11 cellular contexts compared by ENCODE assay signal in the genomic region with DNA sequence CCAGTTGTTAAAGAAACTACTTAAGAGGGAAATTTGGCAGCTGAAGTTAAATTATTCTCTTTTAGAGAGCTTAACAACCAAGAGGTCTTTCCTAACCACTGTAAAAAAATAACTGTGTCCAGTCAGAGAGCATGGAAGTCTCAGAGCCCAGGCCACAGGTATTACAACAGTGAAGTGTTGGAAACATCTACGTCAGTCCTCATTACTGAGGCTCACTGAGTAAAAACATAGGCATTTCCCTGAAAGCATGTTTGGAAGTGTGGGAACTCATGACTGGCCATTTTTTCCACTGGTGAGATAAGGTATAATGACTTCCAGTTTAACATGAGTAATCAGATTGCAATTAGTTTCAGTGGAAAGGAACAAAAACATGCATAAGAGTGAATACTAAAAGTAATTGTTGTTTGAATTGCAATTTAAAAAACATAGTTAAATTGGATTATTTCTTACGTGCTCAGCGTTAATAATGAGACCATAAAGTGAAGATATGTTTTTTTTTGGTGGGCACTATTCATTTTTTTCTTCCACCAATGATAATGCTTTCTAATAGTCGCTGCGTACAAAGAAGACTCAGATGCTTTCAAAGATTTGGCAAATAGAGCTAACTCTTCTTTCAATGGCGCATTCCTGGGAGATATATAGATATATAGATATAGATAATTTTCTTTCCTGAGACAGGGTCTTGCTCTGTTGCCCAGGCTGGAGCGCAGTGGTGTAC.
A peak's percentile ranks its signal among the peaks of the same experiment; 100 is the strongest.
DNase-seq lines count a peak whose midpoint lies in the region; FAIRE-seq and TF ChIP-seq lines count a peak whose summit lies in the region.
"Had no signal": no experiment of that assay in that cellular context is flagged by ENCODE, and none has a peak within 500 bp of the region (broad histone marks: within the 10 kb centered on the region; RNA-seq: fewer than 3 reads in every experiment).

No MANE protein-coding gene starts in this region.

- peaks cover 1% of the 10 kb centered on the region; the same call in 1 of the 2 replicates for H3K36me3 ChIP-seq in BJ (ENCODE audit: control insufficient read depth, insufficient read depth, low read length)
- H3K36me3 ChIP-seq in osteoblast (ENCODE audit: insufficient read depth, low read length), result peaks cover 37% of the 10 kb centered on the region
- H3K36me3 ChIP-seq in endodermal cell (ENCODE audit: control insufficient read depth, insufficient read depth, low read length), result no peaks in the 10 kb centered on the region

- H3K79me2 ChIP-seq in osteoblast (ENCODE audit: insufficient read depth, low read length), result no peaks in the 10 kb centered on the region

- no peak overlapping the region for H3K9ac ChIP-seq in endodermal cell (ENCODE audit: extremely low read depth, low read length, poor library complexity, severe bottlenecking)

- POLR2A ChIA-PET in BJ (lab: Charles Lee), result interaction anchor here (0.5 to 0.8 kb wide), 3 partner anchors 20 to 130 kb away, joined by 3 to 5 read pairs (median 3); no protein-coding TSS in a partner anchor

- no peaks in the 10 kb centered on the region for H3K9me3 ChIP-seq in osteoblast (ENCODE audit: low read depth, low read length)
- no peaks in the 10 kb centered on the region for H3K9me3 ChIP-seq in endodermal cell (ENCODE audit: control insufficient read depth, low read length)

- no peaks in the 10 kb centered on the region for H3K36me3 Mint-ChIP-seq in endodermal cell (ENCODE audit: low read depth)
- H3K36me3 Mint-ChIP-seq: WTC11 had no signal

- H3K9me3 Mint-ChIP-seq in endodermal cell, result no peaks in the 10 kb centered on the region
- H3K9me3 Mint-ChIP-seq: central memory CD8-positive, alpha-beta T cell; stimulated activated naive CD8-positive, alpha-beta T cell treated with anti-CD3 and anti-CD28 coated beads, Interleukin-15, Interleukin-2, amounts not matched to agents 100 ng/mL and 50 ng/mL, for 24 hours; WTC11 had no signal

- H3K4me2 ChIP-seq in osteoblast (ENCODE audit: insufficient read depth, low read length), result peak overlapping the region; percentile 56

- CTCF ChIA-PET in BJ (lab: Yijun Ruan, JAX), result interaction anchor here (1.1 to 2.3 kb wide), 3 partner anchors 11 to 85 kb away, joined by 3 to 10 read pairs (median 3); no protein-coding TSS in a partner anchor

- no peaks in the 10 kb centered on the region for H3K4me1 Mint-ChIP-seq in endodermal cell
- H3K4me1 Mint-ChIP-seq: central memory CD8-positive, alpha-beta T cell had no signal

- H4K20me1 ChIP-seq in osteoblast (ENCODE audit: insufficient read depth, low read length), result no peaks in the 10 kb centered on the region

- peak overlapping the region; percentile 99 for H3K27ac ChIP-seq in osteoblast (ENCODE audit: low read depth, low read length)
- H3K27ac ChIP-seq in endodermal cell (ENCODE audit: low read depth, low read length), result no peak overlapping the region

- H3K4me1 ChIP-seq in osteoblast (ENCODE audit: insufficient read depth, low read length) (peaks cover 49% of the 10 kb centered on the region), endodermal cell (ENCODE audit: control insufficient read depth, insufficient read depth, low read length) (no peaks in the 10 kb centered on the region)

- H2AFZ ChIP-seq in osteoblast (ENCODE audit: low read length), result no peak overlapping the region

- H3K4me3 ChIP-seq in BJ (ENCODE audit: low read depth, low read length) (no peak overlapping the region), osteoblast (ENCODE audit: insufficient read depth, low read length) (no peak overlapping the region), endodermal cell (ENCODE audit: low read length) (no peak overlapping the region)

- DNase-seq in BJ (ENCODE audit: low read depth), result peak; percentile 100
- DNase-seq in RCC 7860 (ENCODE audit: low spot score), result peak; percentile 97
- DNase-seq in fibroblast of gingiva (ENCODE audit: low read depth), result peak; percentile 99
- DNase-seq in osteoblast (ENCODE audit: insufficient read length, low spot score, missing footprints), result peak; percentile 50
- DNase-seq in COLO668 (lab: John Stamatoyannopoulos, UW; ENCODE audit: unreplicated experiment), result no peak
- DNase-seq in SIG-M5 treated with dmso at 0.1 percent for 504 hours (lab: John Stamatoyannopoulos, UW; ENCODE audit: unreplicated experiment), result no peak
- DNase-seq in endodermal cell, result no peak
- DNase-seq in NCI-H748 (lab: John Stamatoyannopoulos, UW; ENCODE audit: unreplicated experiment), result no peak

- 94% methylated on average over 2 to 7 of the region's 7 CpGs for WGBS in endodermal cell (ENCODE audit: insufficient coverage in 1 of 2, insufficient read length in 1 of 2), 2 experiments

- TF ChIP-seq CTCF in BJ (IDR thresholded peaks at IDR 0.05; ENCODE audit: insufficient read depth, low read depth, low read length) (no peak), osteoblast (IDR thresholded peaks at IDR 0.05; ENCODE audit: extremely low read depth, low read depth, low read length) (no peak), endodermal cell (conservative IDR thresholded peaks at IDR 0.05) (no peak)

- peak; percentile 97 for FAIRE-seq in RCC 7860 (lab: Jason Lieb, UNC)

- no peaks in the 10 kb centered on the region for H3K27me3 Mint-ChIP-seq in endodermal cell (ENCODE audit: insufficient read depth)
- H3K27me3 Mint-ChIP-seq: central memory CD8-positive, alpha-beta T cell; stimulated activated naive CD8-positive, alpha-beta T cell treated with anti-CD3 and anti-CD28 coated beads, Interleukin-15, Interleukin-2, amounts not matched to agents 100 ng/mL and 50 ng/mL, for 24 hours had no signal

- H3K27me3 ChIP-seq in BJ (ENCODE audit: control insufficient read depth, insufficient read depth, low read length) (no peaks in the 10 kb centered on the region), osteoblast (ENCODE audit: insufficient read depth, low read length) (no peaks in the 10 kb centered on the region), endodermal cell (ENCODE audit: control insufficient read depth, insufficient read depth, low read length, poor library complexity, severe bottlenecking) (no peaks in the 10 kb centered on the region)

- H3K27ac Mint-ChIP-seq in endodermal cell, result no peak overlapping the region
- H3K27ac Mint-ChIP-seq: stimulated activated naive CD8-positive, alpha-beta T cell treated with anti-CD3 and anti-CD28 coated beads, Interleukin-15, Interleukin-2, amounts not matched to agents 100 ng/mL and 50 ng/mL, for 24 hours; WTC11 had no signal

- no peak overlapping the region for H3K4me3 Mint-ChIP-seq in endodermal cell
- H3K4me3 Mint-ChIP-seq: central memory CD8-positive, alpha-beta T cell; stimulated activated naive CD8-positive, alpha-beta T cell treated with anti-CD3 and anti-CD28 coated beads, Interleukin-15, Interleukin-2, amounts not matched to agents 100 ng/mL and 50 ng/mL, for 24 hours; WTC11 had no signal

Comparison
In these comparisons a context has a peak if more than half of its experiments do, and no peak if none do; other contexts are left out.
1. DNase-seq: peak in BJ (single experiment), RCC 7860 (single experiment), fibroblast of gingiva (single experiment) and osteoblast (single experiment); none in COLO668 (single experiment), SIG-M5 treated with dmso at 0.1 percent for 504 hours (single experiment), endodermal cell (single experiment) and NCI-H748 (single experiment).